18 cellular contexts compared by ENCODE assay signal in genomic region chr10:110471566-110472139, GRCh38. TPM values are rescaled to one million over a fixed set of nuclear protein-coding genes. Genes with fewer than 3 reads are reported as not detected.
DNase-seq lines count a peak whose midpoint lies in the region; TF ChIP-seq lines count a peak whose summit lies in the region.
"Had no signal": no experiment of that assay in that cellular context is flagged by ENCODE, and none has a peak within 500 bp of the region (broad histone marks: within the 10 kb centered on the region; RNA-seq: fewer than 3 reads in every experiment).

No MANE protein-coding gene starts in this region.

- no peaks in the 10 kb centered on the region for H3K4me1 Mint-ChIP-seq in CD14-positive monocyte

- H3K4me3 ChIP-seq in trophoblast cell (ENCODE audit: low read depth, low read length): no peak overlapping the region
- H3K4me3 ChIP-seq: esophagus squamous epithelium, left ventricle myocardium inferior, sigmoid colon, SJCRH30, thoracic aorta had no signal

- no peaks in the 10 kb centered on the region for H3K27me3 ChIP-seq in trophoblast cell (ENCODE audit: insufficient read depth, low read length)
- H3K27me3 ChIP-seq: esophagus squamous epithelium, sigmoid colon, SJCRH30 had no signal

- H3K79me1 ChIP-seq in trophoblast cell (ENCODE audit: low read length): peaks cover 3% of the 10 kb centered on the region

- no peak overlapping the region for H3K4ac ChIP-seq in trophoblast cell (ENCODE audit: low read depth, low read length)

- H3K23ac ChIP-seq in trophoblast cell (ENCODE audit: low read length): no peak overlapping the region

- H3K14ac ChIP-seq in trophoblast cell (ENCODE audit: low read length): no peak overlapping the region

- H4K12ac ChIP-seq in trophoblast cell (ENCODE audit: low read depth, low read length): no peak overlapping the region

- no peak overlapping the region for H2AK5ac ChIP-seq in trophoblast cell (ENCODE audit: low read length)

- DNase-seq in EL (peak; percentile 58), RWPE1 (ENCODE audit: low spot score) (peak; percentile 66), fibroblast of peridontal ligament (ENCODE audit: extremely low read depth) (peak; percentile 50), trophoblast cell (no peak), CD14-positive monocyte (ENCODE audit: low spot score) (no peak), LoVo (ENCODE audit: low spot score) (no peak), SKM-1 (lab: John Stamatoyannopoulos, UW; ENCODE audit: unreplicated experiment) (no peak), COLO668 (lab: John Stamatoyannopoulos, UW; ENCODE audit: unreplicated experiment) (no peak)
- DNase-seq: activated CD4-positive, CD25-positive, alpha-beta regulatory T cell treated with anti-CD3 and anti-CD28 coated beads, Interleukin-2, amount 50 U/mL, for 72 hours; activated gamma-delta T cell treated with Interleukin-2 at 50 U/mL for 16 hours; esophagus squamous epithelium; left ventricle myocardium inferior; NCI-H1417; sigmoid colon; SJCRH30; stimulated activated CD4-positive, alpha-beta T cell treated with anti-CD3 and anti-CD28 coated beads, Interleukin-4, amount 100 ng/mL, for 1 hour had no signal

- no peak overlapping the region for H3K27ac Mint-ChIP-seq in CD14-positive monocyte

- no peak overlapping the region for H3K9ac ChIP-seq in trophoblast cell (ENCODE audit: low read length)
- H3K9ac ChIP-seq: KMS-11 had no signal

- H3K4me3 Mint-ChIP-seq in CD14-positive monocyte: no peak overlapping the region

- no peaks in the 10 kb centered on the region for H3K36me3 ChIP-seq in trophoblast cell (ENCODE audit: control insufficient read depth in 1 of 2, insufficient read depth in 2 of 2, low read length in 2 of 2)
- H3K36me3 ChIP-seq: esophagus squamous epithelium, left ventricle myocardium inferior, sigmoid colon, SJCRH30, thoracic aorta had no signal

- H3K4me1 ChIP-seq in trophoblast cell (ENCODE audit: control insufficient read depth in 1 of 2, insufficient read depth in 2 of 2, low read length in 2 of 2): peaks cover 7 to 10% of the 10 kb centered on the region in 2 experiments
- H3K4me1 ChIP-seq: esophagus squamous epithelium, left ventricle myocardium inferior, sigmoid colon, SJCRH30 had no signal

- no peak overlapping the region for H3K4me2 ChIP-seq in trophoblast cell (ENCODE audit: low read length)
- H3K4me2 ChIP-seq: KMS-11 had no signal

- no peak overlapping the region for H4K91ac ChIP-seq in trophoblast cell (ENCODE audit: low read depth, low read length)

- CTCF ChIA-PET in RWPE1 (lab: Yijun Ruan, JAX): interaction anchor here (0.6 kb wide), 1 partner anchor 21 kb away, joined by 3 read pairs; no protein-coding TSS in a partner anchor

- H3K79me2 ChIP-seq in trophoblast cell (ENCODE audit: control insufficient read depth, insufficient read depth, low read length, poor library complexity): no peaks in the 10 kb centered on the region

- H3K27me3 Mint-ChIP-seq in CD14-positive monocyte (ENCODE audit: low read depth in 3 of 3): peaks cover 0 to 2% (median 0%) of the 10 kb centered on the region in 3 donors

- H3K18ac ChIP-seq in trophoblast cell (ENCODE audit: low read length): no peak overlapping the region

- intact Hi-C loops in CD14-positive monocyte (cut with micrococcal nuclease): no loop called here

- no peak overlapping the region for H3K27ac ChIP-seq in RWPE1
- H3K27ac ChIP-seq in trophoblast cell (ENCODE audit: low read depth, low read length): peak overlapping the region; percentile 0
- H3K27ac ChIP-seq: esophagus squamous epithelium, KMS-11, left ventricle myocardium inferior, sigmoid colon, SJCRH30, thoracic aorta had no signal

- no peak for TF ChIP-seq CTCF in RWPE1 (conservative IDR thresholded peaks at IDR 0.05; ENCODE audit: low read depth)
- no peak for TF ChIP-seq CTCF in CD14-positive monocyte (IDR thresholded peaks at IDR 0.05)

- H2BK12ac ChIP-seq in trophoblast cell (ENCODE audit: low read length): no peak overlapping the region

- WGBS in trophoblast cell (ENCODE audit: extremely low coverage, insufficient coverage, insufficient read length): no CpG with 5 or more reads among the region's 5 CpGs

- no peak overlapping the region for H4K8ac ChIP-seq in trophoblast cell (ENCODE audit: low read depth, low read length)

- H2BK120ac ChIP-seq in trophoblast cell (ENCODE audit: insufficient read depth, low read length, poor library complexity): peak overlapping the region; percentile 24

- peaks cover 0 to 13% (median 4%) of the 10 kb centered on the region in 7 donors for H3K9me3 Mint-ChIP-seq in CD14-positive monocyte

- H3K9me3 ChIP-seq in trophoblast cell (ENCODE audit: insufficient read depth, low read depth, low read length): no peaks in the 10 kb centered on the region
- H3K9me3 ChIP-seq: esophagus squamous epithelium, sigmoid colon, SJCRH30, thoracic aorta had no signal

- POLR2A ChIA-PET in RWPE1 (lab: Yijun Ruan, JAX; ENCODE audit: low non-redundant PET): no interaction called here

- H2AFZ ChIP-seq in trophoblast cell (ENCODE audit: insufficient read depth, low read length, poor library complexity): no peak overlapping the region

- H2BK5ac ChIP-seq in trophoblast cell (ENCODE audit: low read depth, low read length, poor library complexity): no peak overlapping the region

- H3K36me3 Mint-ChIP-seq in CD14-positive monocyte: no peaks in the 10 kb centered on the region

RNA-seq across cellular contexts. Expression of gene DUSP5, which starts 26.1 kb away (rescaled TPM):
- 157 and 165 TPM in 2 replicates for polyA plus RNA-seq in trophoblast cell (2013)
- 1 to 10 TPM; 2.0 to 3.9 TPM for polyA plus RNA-seq in CD14-positive monocyte

Comparison
In these comparisons a context has a peak if more than half of its experiments do, and no peak if none do; other contexts are left out.
1. DNase-seq: peak in EL (single experiment), RWPE1 (single experiment) and fibroblast of peridontal ligament (single experiment); none in trophoblast cell (0 of 2), CD14-positive monocyte (single experiment), LoVo (single experiment), SKM-1 (single experiment) and COLO668 (single experiment).